8 cellular contexts compared by ENCODE assay signal in the genomic region with DNA sequence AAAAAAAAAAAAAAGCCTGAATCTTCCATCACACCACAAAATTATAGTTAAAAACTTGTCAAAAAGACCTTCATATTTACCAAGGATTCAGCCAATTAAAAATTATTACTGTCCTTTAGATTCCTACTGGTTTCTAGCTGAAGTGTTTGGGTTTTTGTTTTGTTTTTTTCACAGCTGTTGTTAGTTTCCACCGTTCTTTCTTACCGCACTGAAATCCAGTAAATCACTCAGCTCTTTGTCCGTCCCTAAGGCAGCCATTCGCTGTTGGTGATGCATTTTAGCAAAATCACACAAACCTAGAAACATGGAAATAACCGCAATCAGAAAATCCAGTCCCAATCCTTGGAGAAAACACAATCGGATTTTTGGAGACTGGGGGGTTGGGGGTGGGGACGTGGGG. TPM values are rescaled to one million over a fixed set of nuclear protein-coding genes. Genes with fewer than 3 reads are reported as not detected.
DNase-seq lines count a peak whose midpoint lies in the region; ATAC-seq, FAIRE-seq and TF ChIP-seq lines count a peak whose summit lies in the region.

No MANE protein-coding gene starts in this region.

- no peaks in the 10 kb centered on the region for H3K9me3 Mint-ChIP-seq in activated naive CD8-positive, alpha-beta T cell treated with anti-CD3 and anti-CD28 coated beads, Interleukin-2, amount 50 U/mL, for 24 hours

- H3K27ac ChIP-seq in suprapubic skin: peak overlapping the region; percentile 94

- no peaks in the 10 kb centered on the region for H3K36me3 ChIP-seq in suprapubic skin

- peaks cover 44% of the 10 kb centered on the region for H3K4me1 ChIP-seq in suprapubic skin

- peak overlapping the region; percentile 31 for H3K27ac Mint-ChIP-seq in activated naive CD8-positive, alpha-beta T cell treated with anti-CD3 and anti-CD28 coated beads, Interleukin-2, amount 50 U/mL, for 24 hours

- peak overlapping the region; percentile 80 for H3K4me3 ChIP-seq in suprapubic skin

- DNase-seq in AG08395 (ENCODE audit: low spot score) (peak; percentile 33), HCEC 1CT (peak; percentile 33), suprapubic skin (ENCODE audit: low spot score in 2 of 2) (no peak), Ammon's horn (ENCODE audit: low spot score) (no peak), SKM-1 (lab: John Stamatoyannopoulos, UW; ENCODE audit: unreplicated experiment) (no peak)
- no peak for DNase-seq in activated naive CD8-positive, alpha-beta T cell treated with anti-CD3 and anti-CD28 coated beads, Interleukin-2, amount 50 U/mL, for 24 hours
- DNase-seq in activated CD4-positive, alpha-beta T cell treated with anti-CD3 and anti-CD28 coated beads for 1 hour: no peak

- H3K27me3 ChIP-seq in suprapubic skin: no peaks in the 10 kb centered on the region

- peaks cover 52% of the 10 kb centered on the region for H3K27me3 Mint-ChIP-seq in activated naive CD8-positive, alpha-beta T cell treated with anti-CD3 and anti-CD28 coated beads, Interleukin-2, amount 50 U/mL, for 24 hours

- TF ChIP-seq EP300 in suprapubic skin (IDR thresholded peaks at IDR 0.05): no peak

- H3K4me1 Mint-ChIP-seq in activated naive CD8-positive, alpha-beta T cell treated with anti-CD3 and anti-CD28 coated beads, Interleukin-2, amount 50 U/mL, for 24 hours: peaks cover 28% of the 10 kb centered on the region

- H3K36me3 Mint-ChIP-seq in activated naive CD8-positive, alpha-beta T cell treated with anti-CD3 and anti-CD28 coated beads, Interleukin-2, amount 50 U/mL, for 24 hours (ENCODE audit: low read depth): peaks cover 1% of the 10 kb centered on the region

- TF ChIP-seq CTCF in suprapubic skin (IDR thresholded peaks at IDR 0.05): no peak

- no peak for ATAC-seq in activated naive CD8-positive, alpha-beta T cell treated with anti-CD3 and anti-CD28 coated beads, Interleukin-2, amount 50 U/mL, for 24 hours

- TF ChIP-seq POLR2A in suprapubic skin (IDR thresholded peaks at IDR 0.05): no peak

- no peaks in the 10 kb centered on the region for H3K9me3 ChIP-seq in suprapubic skin

- 2% methylated on average over 7 of the region's 7 CpGs for WGBS in suprapubic skin

- peak; percentile 33 for FAIRE-seq in islet of Langerhans (lab: Jason Lieb, UNC)

- peak overlapping the region; percentile 77 for H3K4me3 Mint-ChIP-seq in activated naive CD8-positive, alpha-beta T cell treated with anti-CD3 and anti-CD28 coated beads, Interleukin-2, amount 50 U/mL, for 24 hours

RNA-seq across cellular contexts. Expression of a gene that starts 1.2 kb away (rescaled TPM):
- 100 to 1,000 TPM in 1 of 4 donors, 10 to 100 TPM in 3; 80.9 to 172 (median 94.0) TPM for total RNA-seq in suprapubic skin

Comparison
In these comparisons a context has a peak if more than half of its experiments do, and no peak if none do; other contexts are left out.
1. DNase-seq: peak in AG08395 (single experiment) and HCEC 1CT (single experiment); none in activated naive CD8-positive, alpha-beta T cell treated with anti-CD3 and anti-CD28 coated beads, Interleukin-2, amount 50 U/mL, for 24 hours (single experiment), suprapubic skin (0 of 2), Ammon's horn (single experiment), activated CD4-positive, alpha-beta T cell treated with anti-CD3 and anti-CD28 coated beads for 1 hour (single experiment) and SKM-1 (single experiment).